ENCODE assay signal across 34 cellular contexts in the genomic region with DNA sequence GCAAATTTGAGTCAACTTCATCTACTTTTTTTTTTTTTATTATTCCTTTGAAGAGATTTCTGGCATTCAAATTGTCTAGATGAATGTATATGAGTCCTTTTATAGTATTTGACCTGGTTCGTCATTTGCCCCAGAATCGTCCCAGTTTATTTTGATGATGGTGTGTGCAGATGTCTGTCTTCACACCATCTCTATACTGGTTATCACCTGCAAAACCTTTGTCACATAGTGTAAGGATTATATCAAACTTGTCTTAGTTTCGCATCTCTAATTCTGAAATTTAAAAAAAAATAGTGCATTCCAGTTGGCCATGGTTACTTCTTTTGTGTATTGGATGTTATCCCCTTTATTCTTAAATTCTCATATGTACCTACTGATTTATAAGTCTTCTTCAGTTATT.
"Had no signal": no experiment of that assay in that cellular context is flagged by ENCODE, and none has a peak within 500 bp of the region (broad histone marks: within the 10 kb centered on the region; RNA-seq: fewer than 3 reads in every experiment).

No MANE protein-coding gene starts in this region.

- H3K27me3 ChIP-seq: MG63 had no signal

- H3K9ac ChIP-seq: KMS-11 had no signal

- H3K4me3 ChIP-seq: MG63 had no signal

- H3K4me2 ChIP-seq: KMS-11 had no signal

- H3K9me3 ChIP-seq: MG63 had no signal

- H3K27ac ChIP-seq: KMS-11 had no signal

- DNase-seq: Kasumi-1, MG63, MM.1S, MV-4-11, NCI-H1048, NCI-H1092, NCI-H1092 treated with DMSO at 0.1 percent for 48 hours, NCI-H1105, NCI-H1105 treated with DMSO at 0.1 percent for 48 hours, NCI-H1417, NCI-H1417 treated with DMSO at 0.1 percent for 48 hours, NCI-H1436, NCI-H1436 treated with DMSO at 0.1 percent for 48 hours, NCI-H146, NCI-H1694, NCI-H1694 treated with DMSO at 0.1 percent for 48 hours, NCI-H187, NCI-H187 treated with DMSO at 0.1 percent for 48 hours, NCI-H1930, NCI-H2029, NCI-H2029 treated with DMSO at 0.1 percent for 48 hours, NCI-H2081, NCI-H2081 treated with DMSO at 0.1 percent for 48 hours, NCI-H2107, NCI-H2171, NCI-H2171 treated with DMSO at 0.1 percent for 48 hours, NCI-H2227 treated with DMSO at 0.1 percent for 48 hours, NCI-H226, NCI-H345, NCI-H446, NCI-H446 treated with DMSO at 0.1 percent for 48 hours, NCI-H510A, NCI-H510A treated with DMSO at 0.1 percent for 48 hours had no signal
